ENCODE assay signal across 8 cellular contexts in the genomic region with DNA sequence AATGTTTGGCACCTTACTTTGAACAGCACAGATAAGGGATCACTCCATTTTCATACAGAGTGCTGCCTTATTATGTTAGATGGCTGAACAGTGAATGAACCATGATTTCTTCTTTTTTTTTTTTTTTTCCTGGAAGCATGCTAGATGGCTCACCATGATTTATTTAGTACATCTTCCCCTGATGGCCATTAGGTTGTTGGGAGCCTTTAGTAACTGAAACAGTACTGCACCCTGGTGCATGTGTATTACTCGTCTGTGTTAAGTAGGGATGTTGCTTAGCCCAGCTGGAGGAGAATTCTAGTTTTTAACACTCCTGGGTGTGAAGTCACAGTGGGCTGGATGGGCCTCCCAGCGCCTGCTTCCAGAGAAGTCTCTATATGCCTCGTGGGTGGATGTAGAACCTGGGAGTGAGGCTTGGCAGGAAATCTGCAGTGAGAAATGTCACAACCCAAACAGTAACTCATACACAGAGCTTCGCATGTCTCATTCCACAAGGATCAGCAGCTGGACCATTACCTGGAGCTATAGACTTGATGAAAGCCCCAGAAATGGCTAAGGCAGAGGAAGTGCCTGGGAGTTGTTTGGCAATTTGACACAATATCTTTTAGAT. TPM values are rescaled to one million over a fixed set of nuclear protein-coding genes. Genes with fewer than 3 reads are reported as not detected.
DNase-seq lines count a peak whose midpoint lies in the region; ATAC-seq and TF ChIP-seq lines count a peak whose summit lies in the region.
"Had no signal": no experiment of that assay in that cellular context is flagged by ENCODE, and none has a peak within 500 bp of the region (broad histone marks: within the 10 kb centered on the region; RNA-seq: fewer than 3 reads in every experiment).

No MANE protein-coding gene starts in this region.

- ATAC-seq in natural killer cell: no peak
- ATAC-seq in omental fat pad (ENCODE audit: low FRiP score): no peak
- ATAC-seq in HG03175 (IDR thresholded peaks at IDR 0.05; ENCODE audit: unreplicated experiment): no peak

- H3K4me3 Mint-ChIP-seq in Calu3 (ENCODE audit: low read depth, unreplicated experiment) (peak overlapping the region; percentile 18), natural killer cell (peak overlapping the region; percentile 49)

- H4K20me1 ChIP-seq in Loucy (ENCODE audit: insufficient read depth, low read length, poor library complexity, severe bottlenecking) (no peaks in the 10 kb centered on the region), mammary epithelial cell (ENCODE audit: insufficient read depth, low read length) (no peaks in the 10 kb centered on the region)

- CTCF ChIA-PET in Calu3 (lab: Charles Lee): interaction anchor here (0.6 to 1.5 kb wide), 7 partner anchors 8 to 267 kb away, joined by 3 to 25 read pairs (median 4); no protein-coding TSS in a partner anchor
- CTCF ChIA-PET in mammary epithelial cell (lab: Charles Lee; ENCODE audit: low non-redundant PET): interaction anchor here (0.5 to 0.6 kb wide), 2 partner anchors 15 to 66 kb away, joined by 4 to 6 read pairs; no protein-coding TSS in a partner anchor

- no peaks in the 10 kb centered on the region for H3K9me3 Mint-ChIP-seq in Calu3 (ENCODE audit: low read depth, unreplicated experiment)
- no peaks in the 10 kb centered on the region for H3K9me3 Mint-ChIP-seq in natural killer cell

- H3K4me3 ChIP-seq in Loucy (ENCODE audit: low read length, poor library complexity, severe bottlenecking) (no peak overlapping the region), mammary epithelial cell (replicated peaks in 1 of 3; ENCODE audit: insufficient read depth in 1 of 3, low read depth in 2 of 3, low read length in 3 of 3) (no peak overlapping the region)

- H3K9me2 ChIP-seq in Loucy (replicated peaks; ENCODE audit: low read depth, low read length): no peaks in the 10 kb centered on the region

- in situ Hi-C loops in mammary epithelial cell (cut with MboI; ENCODE audit: low sequenced_read_pairs in 2 of 2): no loop called here

- dilution Hi-C loops in mammary epithelial cell (cut with HindIII; ENCODE audit: low sequenced_read_pairs): loop anchor here (5.0 kb wide), 1 partner anchor 45 kb away; the partner anchor contains the start of gene SLC20A1

- H3K4me1 Mint-ChIP-seq in Calu3 (ENCODE audit: low read depth, unreplicated experiment) (peaks cover 42% of the 10 kb centered on the region), natural killer cell (peaks cover 37% of the 10 kb centered on the region in 2 donors)

- DNase-seq in Calu3 (no peak), mammary epithelial cell (no peak), natural killer cell (no peak), omental fat pad (ENCODE audit: low spot score) (no peak), putamen (ENCODE audit: low spot score) (no peak)

- 30% methylated on average over 3 of the region's 4 CpGs for WGBS in mammary epithelial cell (ENCODE audit: low coverage, missing lambda C conversion rate)

- peak overlapping the region; percentile 37 for H3K9ac ChIP-seq in Loucy (ENCODE audit: low read depth, low read length, poor library complexity, severe bottlenecking)
- peak overlapping the region; percentile 82 for H3K9ac ChIP-seq in mammary epithelial cell (ENCODE audit: insufficient read depth, low read length)

- no peaks in the 10 kb centered on the region for H3F3A ChIP-seq in Loucy (ENCODE audit: low read depth)

- intact Hi-C loops in Calu3 (cut with micrococcal nuclease; ENCODE audit: unreplicated experiment): loop anchor here (2.0 kb wide), 1 partner anchor 65 kb away; no protein-coding TSS in a partner anchor
- intact Hi-C loops in mammary epithelial cell (cut with micrococcal nuclease): loop anchor here (1.0 kb wide), 3 partner anchors 34 to 66 kb away; partner anchors contain the start of gene SLC20A1
- intact Hi-C loops in natural killer cell (cut with micrococcal nuclease): loop anchor here (1.0 to 5.0 kb wide), 4 partner anchors 34 to 92 kb away; partner anchors contain the start of gene SLC20A1

- H3K36me3 Mint-ChIP-seq in Calu3 (ENCODE audit: insufficient read depth, unreplicated experiment) (no peaks in the 10 kb centered on the region), natural killer cell (no peaks in the 10 kb centered on the region)

- TF ChIP-seq CTCF in Calu3 (IDR thresholded peaks at IDR 0.05; ENCODE audit: unreplicated experiment) (no peak), Loucy (conservative IDR thresholded peaks at IDR 0.05; ENCODE audit: low read length) (no peak), mammary epithelial cell (conservative IDR thresholded peaks at IDR 0.05 in 1 of 2, IDR thresholded peaks at IDR 0.05 in 1 of 2; ENCODE audit: extremely low read depth in 1 of 2, insufficient read depth in 1 of 2, low read depth in 1 of 2, low read length in 2 of 2) (no peak), natural killer cell (IDR thresholded peaks at IDR 0.05) (no peak), omental fat pad (IDR thresholded peaks at IDR 0.05) (no peak)

- H2AFZ ChIP-seq in Loucy (ENCODE audit: low read length) (no peak overlapping the region), mammary epithelial cell (ENCODE audit: low read depth, low read length) (peak overlapping the region; percentile 19)

- H3K4me2 ChIP-seq in Loucy (ENCODE audit: low read depth, low read length, poor library complexity, severe bottlenecking) (peak overlapping the region; percentile 23), mammary epithelial cell (ENCODE audit: insufficient read depth, low read depth, low read length) (peak overlapping the region; percentile 42)

- no peaks in the 10 kb centered on the region for H3K9me3 ChIP-seq in Loucy (ENCODE audit: insufficient read depth, low read depth, low read length)
- H3K9me3 ChIP-seq in mammary epithelial cell (replicated peaks; ENCODE audit: insufficient read depth, low read length): no peaks in the 10 kb centered on the region

- peak overlapping the region; percentile 97 for H3K27ac ChIP-seq in mammary epithelial cell (ENCODE audit: insufficient read depth, low read depth, low read length)

- TSS peak; percentile 71 for BruUV-seq in Calu3 (replicated peaks; lab: Mats Ljungman, UMichigan)
- TSS peak; percentile 95 for BruUV-seq in mammary epithelial cell (replicated peaks; lab: Mats Ljungman, UMichigan)

- H3K27me3 Mint-ChIP-seq in Calu3 (ENCODE audit: unreplicated experiment): no peaks in the 10 kb centered on the region
- no peaks in the 10 kb centered on the region for H3K27me3 Mint-ChIP-seq in natural killer cell (ENCODE audit: low read depth in 2 of 2)

- H3K4me1 ChIP-seq in Loucy (ENCODE audit: insufficient read depth, low read length, poor library complexity, severe bottlenecking) (peaks cover 27% of the 10 kb centered on the region), mammary epithelial cell (ENCODE audit: insufficient read depth, low read length) (peaks cover 34% of the 10 kb centered on the region)

- H3K79me2 ChIP-seq in Loucy (ENCODE audit: insufficient read depth, low read length) (no peaks in the 10 kb centered on the region), mammary epithelial cell (ENCODE audit: insufficient read depth, low read length) (no peaks in the 10 kb centered on the region)

- no peaks in the 10 kb centered on the region for H3K36me3 ChIP-seq in Loucy (ENCODE audit: insufficient read depth, low read length)
- H3K36me3 ChIP-seq in mammary epithelial cell (ENCODE audit: insufficient read depth, low read length): no peaks in the 10 kb centered on the region

- H3K27ac Mint-ChIP-seq in Calu3 (ENCODE audit: unreplicated experiment) (peak overlapping the region; percentile 76), natural killer cell (peak overlapping the region; percentile 71 to 89)

- no peaks in the 10 kb centered on the region for H3K27me3 ChIP-seq in Loucy (ENCODE audit: insufficient read depth, low read length, poor library complexity, severe bottlenecking)
- H3K27me3 ChIP-seq in mammary epithelial cell (ENCODE audit: insufficient read depth, low read length): no peaks in the 10 kb centered on the region

RNA-seq across cellular contexts. Expression of gene NT5DC4, which starts 29.0 kb away (rescaled TPM):
- 10.1 and 13.6 TPM in 2 replicates for total RNA-seq in Calu3 (2022)
- total RNA-seq in mammary epithelial cell: 1 to 10 TPM; 1.2 to 1.4 TPM
- polyA plus RNA-seq in mammary epithelial cell: 0.07 TPM
- polyA minus RNA-seq in mammary epithelial cell: not detected
- total RNA-seq in natural killer cell: 1 to 10 TPM in 1 of 3 donors, under 1 TPM in 1, not detected in 1; 0.45 to 2.0 TPM
- under 1 TPM in 1 of 4 donors, not detected in 3; 0.56 TPM for total RNA-seq in omental fat pad
- total RNA-seq: M059J had no signal

RNA-seq across cellular contexts. Expression of gene SLC20A1, which starts 46.1 kb away (rescaled TPM):
- total RNA-seq in Calu3 (2022): 71.7 and 84.5 TPM in 2 replicates
- total RNA-seq in mammary epithelial cell: 100 to 1,000 TPM; 227 to 533 TPM
- 441 TPM for polyA plus RNA-seq in mammary epithelial cell
- 761 TPM for polyA minus RNA-seq in mammary epithelial cell
- total RNA-seq in natural killer cell: 100 to 1,000 TPM; 193 to 241 (median 233) TPM
- total RNA-seq in omental fat pad: 100 to 1,000 TPM in 2 of 4 donors, 10 to 100 TPM in 2; 33.1 to 299 (median 88.2) TPM
